12 cellular contexts compared by ENCODE assay signal in genomic region chr1:159598196-159598595, GRCh38. TPM values are rescaled to one million over a fixed set of nuclear protein-coding genes. Genes with fewer than 3 reads are reported as not detected.
DNase-seq lines count a peak whose midpoint lies in the region; ATAC-seq and TF ChIP-seq lines count a peak whose summit lies in the region.
"Had no signal": no experiment of that assay in that cellular context is flagged by ENCODE, and none has a peak within 500 bp of the region (broad histone marks: within the 10 kb centered on the region; RNA-seq: fewer than 3 reads in every experiment).

No MANE protein-coding gene starts in this region.

- no peak overlapping the region for H2BK15ac ChIP-seq in H9 (ENCODE audit: low read depth, low read length)

- H3K9me3 ChIP-seq in H9 (ENCODE audit: control insufficient read depth, low read depth, low read length), result no peaks in the 10 kb centered on the region
- H3K9me3 ChIP-seq: HAP-1 had no signal

- H3K4me2 ChIP-seq in H9 (ENCODE audit: insufficient read depth, insufficient read length, low read length), result no peak overlapping the region

- H4K8ac ChIP-seq in H9 (replicated peaks; ENCODE audit: insufficient read length, low read depth, low read length), result peak overlapping the region; percentile 15

- no peaks in the 10 kb centered on the region for H4K20me1 ChIP-seq in H9 (ENCODE audit: control insufficient read depth, insufficient read depth, insufficient read length)

- H3K36me3 Mint-ChIP-seq in H9 (ENCODE audit: insufficient read depth in 1 of 3, low read depth in 3 of 3) (peaks cover 0 to 28% (median 3%) of the 10 kb centered on the region in 3 experiments; a peak in 4 of 7 replicates), mesothelial cell of epicardium (no peaks in the 10 kb centered on the region)

- H2AFZ ChIP-seq in H9 (ENCODE audit: low read length), result no peak overlapping the region

- no peak for ATAC-seq in GM21825 (IDR thresholded peaks at IDR 0.05; ENCODE audit: unreplicated experiment)
- ATAC-seq in GM19324 (IDR thresholded peaks at IDR 0.05; ENCODE audit: low FRiP score, unreplicated experiment), result no peak

- peak overlapping the region; percentile 13 for H4K5ac ChIP-seq in H9 (ENCODE audit: insufficient read length, low read depth, low read length)

- no peaks in the 10 kb centered on the region for H3K79me2 ChIP-seq in H9 (ENCODE audit: insufficient read depth, low read length)

- no peak overlapping the region for H3K9ac ChIP-seq in H9 (ENCODE audit: extremely low read depth, insufficient read length, low read length)

- H3K23me2 ChIP-seq in H9 (ENCODE audit: insufficient read length, low read depth, low read length, poor library complexity, severe bottlenecking), result no peaks in the 10 kb centered on the region

- DNase-seq in H9, result no peak
- peak; percentile 52 for DNase-seq in T1000 (lab: John Stamatoyannopoulos, UW)
- peak; percentile 3 for DNase-seq in fibroblast of peridontal ligament (ENCODE audit: extremely low read depth)
- peak; percentile 99 for DNase-seq in renal cortical epithelial cell (ENCODE audit: low read depth)
- no peak for DNase-seq in mesothelial cell of epicardium (ENCODE audit: low spot score in 2 of 2, unreplicated experiment in 2 of 2)
- DNase-seq in T-helper 1 cell, result no peak
- DNase-seq: effector CD4-positive, alpha-beta T cell; NCI-H1436 had no signal

- no peak overlapping the region for H3K4me3 Mint-ChIP-seq in H9
- no peak overlapping the region for H3K4me3 Mint-ChIP-seq in mesothelial cell of epicardium

- TF ChIP-seq CTCF in H9 (conservative IDR thresholded peaks at IDR 0.05) (no peak), mesothelial cell of epicardium (IDR thresholded peaks at IDR 0.05; ENCODE audit: unreplicated experiment) (no peak)

- H3T11ph ChIP-seq in H9 (ENCODE audit: low read length), result no peak overlapping the region

- H3K27me3 ChIP-seq in H9 (ENCODE audit: insufficient read depth, low read length), result no peaks in the 10 kb centered on the region

- H3K18ac ChIP-seq in H9 (ENCODE audit: insufficient read length, low read depth, low read length), result no peak overlapping the region

- no peak overlapping the region for H2AK5ac ChIP-seq in H9 (ENCODE audit: insufficient read length, low read length)

- H3K27ac ChIP-seq in H9 (ENCODE audit: insufficient read length, low read depth, low read length), result no peak overlapping the region

- H4K91ac ChIP-seq in H9 (ENCODE audit: insufficient read length, low read depth, low read length), result no peak overlapping the region

- H2BK20ac ChIP-seq in H9 (ENCODE audit: low read depth, low read length, poor library complexity, severe bottlenecking), result no peak overlapping the region

- H3K27ac Mint-ChIP-seq in H9 (peak overlapping the region in 1 of 3 experiments; percentile 27; a peak in 1 of 7 replicates), mesothelial cell of epicardium (no peak overlapping the region)
- H3K27ac Mint-ChIP-seq: progenitor cell of endocrine pancreas had no signal

- no CpG with 5 or more reads among the region's 4 CpGs for WGBS in H9 (ENCODE audit: extremely low coverage, insufficient read length, low lambda C conversion rate)

- H3K79me1 ChIP-seq in H9 (ENCODE audit: insufficient read depth, low read depth, low read length, poor library complexity, severe bottlenecking), result no peaks in the 10 kb centered on the region

- H2BK5ac ChIP-seq in H9 (ENCODE audit: insufficient read length, low read length), result no peak overlapping the region

- no peak overlapping the region for H3K4ac ChIP-seq in H9 (ENCODE audit: low read depth, low read length)

- H3K9me3 Mint-ChIP-seq in H9, result peaks cover 7 to 85% of the 10 kb centered on the region in 2 experiments
- peaks cover 78% of the 10 kb centered on the region for H3K9me3 Mint-ChIP-seq in mesothelial cell of epicardium

- no peak overlapping the region for H3K56ac ChIP-seq in H9 (ENCODE audit: insufficient read length, low read depth, low read length)

- no peak overlapping the region for H2BK12ac ChIP-seq in H9 (ENCODE audit: insufficient read length, low read depth, low read length)

- no peak overlapping the region for H2BK120ac ChIP-seq in H9 (ENCODE audit: low read depth, low read length, poor library complexity, severe bottlenecking)

- H3K14ac ChIP-seq in H9 (ENCODE audit: insufficient read depth, low read length), result no peak overlapping the region

- H3K27me3 Mint-ChIP-seq in H9 (ENCODE audit: low read depth) (peaks cover 3% of the 10 kb centered on the region), mesothelial cell of epicardium (ENCODE audit: low read depth) (no peaks in the 10 kb centered on the region)
- H3K27me3 Mint-ChIP-seq: progenitor cell of endocrine pancreas had no signal

- H3K4me1 Mint-ChIP-seq in H9 (no peaks in the 10 kb centered on the region), mesothelial cell of epicardium (no peaks in the 10 kb centered on the region)

- H3K4me1 ChIP-seq in H9 (ENCODE audit: insufficient read depth, low read length), result peaks cover 8% of the 10 kb centered on the region; the same call in 1 of the 2 replicates
- H3K4me1 ChIP-seq: HAP-1 had no signal

- H3K23ac ChIP-seq in H9 (ENCODE audit: insufficient read length, low read depth, low read length), result no peak overlapping the region

RNA-seq across cellular contexts. Expression of gene APCS, which starts 10.6 kb away (rescaled TPM):
- total RNA-seq in H9 (2021), result not detected in 2 replicates
- total RNA-seq in renal cortical epithelial cell, result not detected in 2 replicates
- total RNA-seq in mesothelial cell of epicardium, result not detected in 3 replicates
- total RNA-seq: progenitor cell of endocrine pancreas had no signal

Comparison
In these comparisons a context has a peak if more than half of its experiments do, and no peak if none do; other contexts are left out.
1. DNase-seq: peak in T1000 (single experiment), fibroblast of peridontal ligament (single experiment) and renal cortical epithelial cell (single experiment); none in H9 (single experiment), mesothelial cell of epicardium (0 of 2) and T-helper 1 cell (0 of 5).